28 cellular contexts compared by ENCODE assay signal in genomic region chr7:39613577-39613976, GRCh38. TPM values are rescaled to one million over a fixed set of nuclear protein-coding genes. Genes with fewer than 3 reads are reported as not detected.
DNase-seq lines count a peak whose midpoint lies in the region; ATAC-seq, FAIRE-seq and TF ChIP-seq lines count a peak whose summit lies in the region.
"Had no signal": no experiment of that assay in that cellular context is flagged by ENCODE, and none has a peak within 500 bp of the region (broad histone marks: within the 10 kb centered on the region; RNA-seq: fewer than 3 reads in every experiment).

No MANE protein-coding gene starts in this region.

- H3K4me1 ChIP-seq in K562 (replicated peaks in 1 of 2; ENCODE audit: control insufficient read depth in 2 of 2, insufficient read depth in 2 of 2, low read length in 2 of 2) = peaks cover 0 to 6% of the 10 kb centered on the region in 2 experiments; a peak in 2 of 5 replicates
- peaks cover 56% of the 10 kb centered on the region for H3K4me1 ChIP-seq in skeletal muscle satellite cell (ENCODE audit: control insufficient read depth, insufficient read depth, low read length)
- H3K4me1 ChIP-seq: parathyroid adenoma had no signal

- H3K79me2 ChIP-seq in K562 (ENCODE audit: control insufficient read depth, insufficient read depth, low read length) = no peaks in the 10 kb centered on the region
- H3K79me2 ChIP-seq: parathyroid adenoma had no signal

- no peak for FAIRE-seq in K562 (lab: Jason Lieb, UNC)
- FAIRE-seq: GM12878, kidney had no signal

- BruUV-seq in K562 (replicated peaks; lab: Mats Ljungman, UMichigan) = no TSS peak

- H2AFZ ChIP-seq in K562 (ENCODE audit: low read depth, low read length) = peak overlapping the region; percentile 87
- H2AFZ ChIP-seq: parathyroid adenoma had no signal

- no peaks in the 10 kb centered on the region for H4K20me1 ChIP-seq in K562 (replicated peaks; ENCODE audit: control insufficient read depth, insufficient read depth, low read length)

- no peak for ATAC-seq in K562
- no peak for ATAC-seq in GM18502 (IDR thresholded peaks at IDR 0.05; ENCODE audit: poor library complexity, unreplicated experiment)
- ATAC-seq: GM12878; stimulated activated effector memory CD8-positive, alpha-beta T cell treated with anti-CD3 and anti-CD28 coated beads, Interleukin-12 subunit alpha, Interleukin-12 subunit beta, amount 100 ng/mL, for 72 hours had no signal

- no peaks in the 10 kb centered on the region for H3K9me1 ChIP-seq in K562 (ENCODE audit: control insufficient read depth, insufficient read depth, low read length)

- POLR2A ChIA-PET in K562 (lab: Yijun Ruan, JAX) = interaction anchor here (1.1 to 2.0 kb wide), 2 partner anchors 9 to 34 kb away, joined by 3 to 10 read pairs; partner anchors contain the start of gene RALA

- H3K4me2 ChIP-seq in K562 (ENCODE audit: insufficient read depth, low read length) = no peak overlapping the region
- H3K4me2 ChIP-seq in skeletal muscle satellite cell (ENCODE audit: low read length) = peak overlapping the region; percentile 16

- TF ChIP-seq CTCF in K562 (IDR thresholded peaks at IDR 0.05 in 2 of 3, conservative IDR thresholded peaks at IDR 0.05 in 1 of 3; ENCODE audit: insufficient read depth in 2 of 3, low read depth in 1 of 3, low read length in 3 of 3) = no peak
- TF ChIP-seq CTCF in fibroblast of the aortic adventitia (IDR thresholded peaks at IDR 0.05; ENCODE audit: insufficient read depth, low read length) = no peak

- H3K4me3 ChIP-seq in K562 (no peak overlapping the region), fibroblast of the aortic adventitia (ENCODE audit: low read depth, low read length) (no peak overlapping the region), skeletal muscle satellite cell (ENCODE audit: low read length) (no peak overlapping the region)
- H3K4me3 ChIP-seq: coronary artery, GM12878, right atrium auricular region, SJSA1 had no signal

- H3K27me3 ChIP-seq in K562 (ENCODE audit: control insufficient read depth in 2 of 2, insufficient read depth in 2 of 2, low read length in 2 of 2) (no peaks in the 10 kb centered on the region), skeletal muscle satellite cell (ENCODE audit: control insufficient read depth, insufficient read depth, low read length) (no peaks in the 10 kb centered on the region)
- H3K27me3 ChIP-seq: right atrium auricular region, SJSA1 had no signal

- intact Hi-C loops in K562 (cut with micrococcal nuclease) = no loop called here

- no peak overlapping the region for H3K27ac ChIP-seq in K562 (ENCODE audit: extremely low read depth, low read depth, low read length)
- H3K27ac ChIP-seq: C4-2B, coronary artery, parathyroid adenoma, right atrium auricular region, SJSA1 had no signal

- H3K9me3 ChIP-seq in K562 (replicated peaks; ENCODE audit: control insufficient read depth, insufficient read depth, low read depth, low read length) = no peaks in the 10 kb centered on the region
- H3K9me3 ChIP-seq in skeletal muscle satellite cell (replicated peaks; ENCODE audit: low read length) = no peaks in the 10 kb centered on the region
- H3K9me3 ChIP-seq: Caco-2, right atrium auricular region, SJSA1 had no signal

- DNase-seq in HS-5 (ENCODE audit: low read depth) (peak; percentile 98), K562 (ENCODE audit: extremely low read depth in 1 of 4, low spot score in 3 of 4) (no peak), fibroblast of the aortic adventitia (ENCODE audit: low read depth) (peak; percentile 50), NCI-H187 treated with DMSO at 0.1 percent for 48 hours (lab: John Stamatoyannopoulos, UW) (no peak), HT-29 (ENCODE audit: low spot score) (no peak)
- DNase-seq: activated CD4-positive, alpha-beta T cell treated with anti-CD3 and anti-CD28 coated beads, Interleukin-2, amount 50 U/mL, for 4 hours; activated CD8-positive, alpha-beta memory T cell treated with anti-CD3 and anti-CD28 coated beads, Interleukin-2, amount 50 U/mL, for 4 hours; Caco-2; DMS79 treated with DMSO at 0.1 percent for 48 hours; GOT3; kidney; NCI-H1105 treated with DMSO at 0.1 percent for 48 hours; NCI-H2029 treated with DMSO at 0.1 percent for 48 hours; NCI-H226; NCI-H748 treated with DMSO at 0.1 percent for 48 hours; nephron progenitor cell; stimulated activated CD4-positive, alpha-beta T cell treated with anti-CD3 and anti-CD28 coated beads, Interleukin-12 subunit alpha, Interleukin-12 subunit beta, amount 100 ng/mL, for 4 hours; stimulated activated CD4-positive, alpha-beta T cell treated with anti-CD3 and anti-CD28 coated beads, Interleukin-4, amount 100 ng/mL, for 24 hours; T-helper 1 cell had no signal

- CTCF ChIA-PET in K562 (lab: Yijun Ruan, JAX; ENCODE audit: low intra/inter-chr PET ratio) = no interaction called here

- TF ChIP-seq RAD21 in K562 (CRISPR knock-in tag; conservative IDR thresholded peaks at IDR 0.05 in 1 of 2, IDR thresholded peaks at IDR 0.05 in 1 of 2) = no peak

- no peaks in the 10 kb centered on the region for H3K36me3 ChIP-seq in K562 (ENCODE audit: control insufficient read depth, insufficient read depth, low read length)
- no peaks in the 10 kb centered on the region for H3K36me3 ChIP-seq in skeletal muscle satellite cell (ENCODE audit: insufficient read depth, low read length)
- H3K36me3 ChIP-seq: right atrium auricular region, SJSA1 had no signal

- no peak for TF ChIP-seq POLR2A in K562 (conservative IDR thresholded peaks at IDR 0.05)

- in situ Hi-C loops in K562 (cut with MboI) = no loop called here

- no peak for TF ChIP-seq EP300 in K562 (IDR thresholded peaks at IDR 0.05; ENCODE audit: low read length)

- WGBS in K562 (ENCODE audit: insufficient coverage, low coverage, missing lambda C conversion rate) = 52% methylated on average over 3 of the region's 4 CpGs

- no peak overlapping the region for H3K9ac ChIP-seq in K562 (ENCODE audit: insufficient read depth in 1 of 2, low read depth in 2 of 2, low read length in 2 of 2)
- no peak overlapping the region for H3K9ac ChIP-seq in skeletal muscle satellite cell (ENCODE audit: low read depth, low read length)
- H3K9ac ChIP-seq: parathyroid adenoma had no signal

TF ChIP-seq in K562, 482 proteins besides CTCF, POLR2A, EP300 and RAD21:
- TF ChIP-seq ZNF324 (CRISPR knock-in tag; IDR thresholded peaks at IDR 0.05) = no peak

RNA-seq across cellular contexts. Expression of gene RALA, which starts 9.8 kb away (rescaled TPM):
- total RNA-seq in K562 (2011; cell fraction: chromatin; rRNA removed; ENCODE audit: low replicate concordance) = 8.4 and 9.2 TPM in 2 replicates
- total RNA-seq in K562 (2011; cell fraction: nucleolus; rRNA removed) = 8.0 and 11.1 TPM in 2 replicates
- total RNA-seq in K562 (2011; cell fraction: nucleoplasm; rRNA removed) = 10.6 and 21.0 TPM in 2 replicates
- total RNA-seq in K562 (2014; rRNA removed) = 7.7 and 9.7 TPM in 2 replicates
- total RNA-seq in K562 (2014; rRNA removed; fragmentation: Illumina TruSeq; extraction: Trizol) = 25.7 and 27.1 TPM in 2 replicates
- 21.5 and 25.6 TPM in 2 replicates for total RNA-seq in K562 (2015; rRNA removed; fragmentation: Illumina TruSeq; extraction: Trizol)
- 25.9 and 26.1 TPM in 2 replicates for total RNA-seq in K562 (2021)
- polyA plus RNA-seq in K562 (2011; rRNA removed) = 21.8 and 27.7 TPM in 2 replicates
- polyA plus RNA-seq in K562 (2011; cell fraction: cytosol; rRNA removed) = 6.7 and 9.2 TPM in 2 replicates
- 5.5 and 6.9 TPM in 2 replicates for polyA plus RNA-seq in K562 (2011; cell fraction: nucleus; rRNA removed)
- polyA plus RNA-seq in K562 (2012) = 27.7 and 49.2 TPM in 2 replicates
- 23.8 and 28.0 TPM in 2 replicates for polyA plus RNA-seq in K562 (2014; fragmentation: Illumina TruSeq; extraction: Trizol)
- 1 to 10 TPM; 7.2 to 9.7 TPM for polyA plus RNA-seq in K562 (2014; fragmentation: Nextera tagmentation; extraction: Ambion mirVana)
- 25.9 and 27.8 TPM in 2 replicates for polyA plus RNA-seq in K562 (2014; rRNA removed)
- polyA minus RNA-seq in K562 (2011; rRNA and poly(A)+ RNA removed) = 44.3 and 45.6 TPM in 2 replicates
- 16.7 and 18.3 TPM in 2 replicates for polyA minus RNA-seq in K562 (2011; cell fraction: cytosol; rRNA and poly(A)+ RNA removed)
- 10.5 and 14.3 TPM in 2 replicates for polyA minus RNA-seq in K562 (2011; cell fraction: nucleus; rRNA and poly(A)+ RNA removed)
- 42.7 and 61.5 TPM in 2 replicates for total RNA-seq in fibroblast of the aortic adventitia (ENCODE audit: low replicate concordance)
- total RNA-seq in skeletal muscle satellite cell (2012; rRNA removed) = 20.1 and 25.3 TPM in 2 replicates
- total RNA-seq in HT-29 (2014; rRNA removed; shearing (Covaris generic)) = 5.7 and 7.6 TPM in 2 replicates

RNA-seq across cellular contexts. Expression of gene YAE1, which starts 47.4 kb away (rescaled TPM):
- 15.3 and 52.6 TPM in 2 replicates for total RNA-seq in K562 (2011; cell fraction: chromatin; rRNA removed; ENCODE audit: low replicate concordance)
- total RNA-seq in K562 (2011; cell fraction: nucleolus; rRNA removed) = 11.7 and 19.3 TPM in 2 replicates
- 28.8 and 50.9 TPM in 2 replicates for total RNA-seq in K562 (2011; cell fraction: nucleoplasm; rRNA removed)
- total RNA-seq in K562 (2014; rRNA removed) = 16.3 and 29.6 TPM in 2 replicates
- 28.5 and 30.1 TPM in 2 replicates for total RNA-seq in K562 (2014; rRNA removed; fragmentation: Illumina TruSeq; extraction: Trizol)
- total RNA-seq in K562 (2015; rRNA removed; fragmentation: Illumina TruSeq; extraction: Trizol) = 28.1 and 29.5 TPM in 2 replicates
- total RNA-seq in K562 (2021) = 15.2 and 17.9 TPM in 2 replicates
- polyA plus RNA-seq in K562 (2011; rRNA removed) = 27.3 and 41.2 TPM in 2 replicates
- polyA plus RNA-seq in K562 (2011; cell fraction: cytosol; rRNA removed) = 5.7 and 11.3 TPM in 2 replicates
- polyA plus RNA-seq in K562 (2011; cell fraction: nucleus; rRNA removed) = 23.0 and 30.6 TPM in 2 replicates
- polyA plus RNA-seq in K562 (2012) = 16.8 and 21.2 TPM in 2 replicates
- 23.4 and 27.4 TPM in 2 replicates for polyA plus RNA-seq in K562 (2014; fragmentation: Illumina TruSeq; extraction: Trizol)
- polyA plus RNA-seq in K562 (2014; fragmentation: Nextera tagmentation; extraction: Ambion mirVana) = 10 to 100 TPM; 60.6 to 63.4 TPM
- polyA plus RNA-seq in K562 (2014; rRNA removed) = 35.0 and 36.7 TPM in 2 replicates
- polyA minus RNA-seq in K562 (2011; rRNA and poly(A)+ RNA removed) = 37.4 and 49.6 TPM in 2 replicates
- polyA minus RNA-seq in K562 (2011; cell fraction: cytosol; rRNA and poly(A)+ RNA removed) = 8.2 and 9.3 TPM in 2 replicates
- polyA minus RNA-seq in K562 (2011; cell fraction: nucleus; rRNA and poly(A)+ RNA removed) = 29.8 and 56.1 TPM in 2 replicates
- total RNA-seq in fibroblast of the aortic adventitia (ENCODE audit: low replicate concordance) = 41.9 and 95.8 TPM in 2 replicates
- total RNA-seq in skeletal muscle satellite cell (2012; rRNA removed) = 27.1 and 28.1 TPM in 2 replicates
- 17.5 and 19.3 TPM in 2 replicates for total RNA-seq in HT-29 (2014; rRNA removed; shearing (Covaris generic))

Comparison
In these comparisons a context has a peak if more than half of its experiments do, and no peak if none do; other contexts are left out.
1. DNase-seq: peak in HS-5 (single experiment) and fibroblast of the aortic adventitia (single experiment); none in K562 (0 of 4), NCI-H187 treated with DMSO at 0.1 percent for 48 hours (single experiment) and HT-29 (single experiment).